In genomic region chr16:49673442-49673841, GRCh38 we compare ENCODE assay signal across 16 cellular contexts.
DNase-seq lines count a peak whose midpoint lies in the region; ATAC-seq, FAIRE-seq and TF ChIP-seq lines count a peak whose summit lies in the region.
"Had no signal": no experiment of that assay in that cellular context is flagged by ENCODE, and none has a peak within 500 bp of the region (broad histone marks: within the 10 kb centered on the region; RNA-seq: fewer than 3 reads in every experiment).

No MANE protein-coding gene starts in this region.

- H3K4ac ChIP-seq in trophoblast cell (ENCODE audit: low read depth, low read length), result no peak overlapping the region

- DNase-seq in HepG2 (ENCODE audit: low spot score), result no peak
- DNase-seq in right lobe of liver, result no peak
- DNase-seq in glutamatergic neuron, result no peak
- DNase-seq in trophoblast cell, result no peak
- DNase-seq in Karpas-422, result no peak
- DNase-seq in NCI-H1092 treated with DMSO at 0.1 percent for 48 hours (lab: John Stamatoyannopoulos, UW), result no peak
- DNase-seq: 8988T; Calu3; CD8-positive, alpha-beta T cell; DMS79 treated with DMSO at 0.1 percent for 48 hours; GF-D8; GOT3; H7; HFFc6 had no signal

- H3K27me3 ChIP-seq in HepG2 (ENCODE audit: control insufficient read depth in 1 of 2, insufficient read depth in 2 of 2, low read length in 2 of 2), result peaks cover 0 to 1% of the 10 kb centered on the region in 2 experiments; a peak in 3 of 5 replicates
- no peaks in the 10 kb centered on the region for H3K27me3 ChIP-seq in right lobe of liver
- no peaks in the 10 kb centered on the region for H3K27me3 ChIP-seq in trophoblast cell (ENCODE audit: insufficient read depth, low read length)
- H3K27me3 ChIP-seq in Karpas-422 (ENCODE audit: low read length), result no peaks in the 10 kb centered on the region
- H3K27me3 ChIP-seq: BLaER1 treated with 17β-estradiol and CSF1 and Interleukin-3, amounts not matched to agents 10 nM and 100 nM had no signal

- H3K18ac ChIP-seq in trophoblast cell (ENCODE audit: low read length), result no peak overlapping the region

- TF ChIP-seq POLR2A in HepG2 (IDR thresholded peaks at IDR 0.05; ENCODE audit: insufficient read depth in 1 of 2, low read depth in 2 of 2, low read length in 2 of 2) (no peak), right lobe of liver (IDR thresholded peaks at IDR 0.05) (no peak)

- no peak overlapping the region for H3K4me2 ChIP-seq in HepG2 (ENCODE audit: low read depth, low read length)
- no peak overlapping the region for H3K4me2 ChIP-seq in trophoblast cell (ENCODE audit: low read length)
- H3K4me2 ChIP-seq in Karpas-422 (ENCODE audit: low read depth, low read length, poor library complexity, severe bottlenecking), result no peak overlapping the region

- H2BK120ac ChIP-seq in trophoblast cell (ENCODE audit: insufficient read depth, low read length, poor library complexity), result no peak overlapping the region

- no peak overlapping the region for H4K8ac ChIP-seq in trophoblast cell (ENCODE audit: low read depth, low read length)

- no peak for TF ChIP-seq RAD21 in HepG2 (CRISPR knock-in tag; IDR thresholded peaks at IDR 0.05)

- no peaks in the 10 kb centered on the region for H3K36me3 Mint-ChIP-seq in glutamatergic neuron (ENCODE audit: unreplicated experiment)
- H3K36me3 Mint-ChIP-seq: CD8-positive, alpha-beta T cell had no signal

- no peak overlapping the region for H3K14ac ChIP-seq in trophoblast cell (ENCODE audit: low read length)

- H3K79me2 ChIP-seq in HepG2 (ENCODE audit: insufficient read depth, low read length) (no peaks in the 10 kb centered on the region), trophoblast cell (ENCODE audit: control insufficient read depth, insufficient read depth, low read length, poor library complexity) (no peaks in the 10 kb centered on the region), Karpas-422 (ENCODE audit: low read length) (no peaks in the 10 kb centered on the region)

- no peak overlapping the region for H3K9ac ChIP-seq in HepG2 (ENCODE audit: insufficient read depth, low read depth, low read length)
- peak overlapping the region; percentile 17 for H3K9ac ChIP-seq in trophoblast cell (ENCODE audit: low read length)
- no peak overlapping the region for H3K9ac ChIP-seq in Karpas-422 (ENCODE audit: low read length)
- H3K9ac ChIP-seq: BLaER1 treated with 17β-estradiol and CSF1 and Interleukin-3, amounts not matched to agents 10 nM and 100 nM had no signal

- H3K9me3 ChIP-seq in HepG2 (ENCODE audit: low read length) (no peaks in the 10 kb centered on the region), right lobe of liver (no peaks in the 10 kb centered on the region), trophoblast cell (ENCODE audit: insufficient read depth, low read depth, low read length) (no peaks in the 10 kb centered on the region), Karpas-422 (ENCODE audit: low read length) (no peaks in the 10 kb centered on the region)
- H3K9me3 ChIP-seq: BLaER1 treated with 17β-estradiol and CSF1 and Interleukin-3, amounts not matched to agents 10 nM and 100 nM had no signal

- H4K91ac ChIP-seq in trophoblast cell (ENCODE audit: low read depth, low read length), result no peak overlapping the region

- H4K20me1 ChIP-seq in HepG2 (ENCODE audit: insufficient read depth, low read length) (no peaks in the 10 kb centered on the region), Karpas-422 (ENCODE audit: insufficient read depth, low read depth, low read length) (0 out of 2 replicates have a peak, but pooled peaks cover 2% of the 10 kb centered on the region)

- no TSS peak for BruUV-seq in HepG2 (replicated peaks; lab: Mats Ljungman, UMichigan)

- H4K12ac ChIP-seq in trophoblast cell (ENCODE audit: low read depth, low read length), result no peak overlapping the region

- H3K4me1 ChIP-seq in HepG2 (ENCODE audit: insufficient read depth, low read length) (no peaks in the 10 kb centered on the region), right lobe of liver (no peaks in the 10 kb centered on the region), trophoblast cell (ENCODE audit: control insufficient read depth in 1 of 2, insufficient read depth in 2 of 2, low read length in 2 of 2) (peaks cover 0 to 2% of the 10 kb centered on the region in 2 experiments), Karpas-422 (ENCODE audit: low read length) (no peaks in the 10 kb centered on the region)

- CTCF ChIA-PET in HepG2 (lab: Yijun Ruan, JAX; ENCODE audit: low intra/inter-chr PET ratio, low total read pairs), result no interaction called here

- H3K27ac Mint-ChIP-seq in glutamatergic neuron (ENCODE audit: unreplicated experiment), result peak overlapping the region; percentile 97
- H3K27ac Mint-ChIP-seq: CD8-positive, alpha-beta T cell; HFFc6 had no signal

- peak overlapping the region; percentile 17 for H3K23ac ChIP-seq in trophoblast cell (ENCODE audit: low read length)

- TF ChIP-seq CTCF in HepG2 (CRISPR knock-in tag; IDR thresholded peaks at IDR 0.05) (no peak), right lobe of liver (IDR thresholded peaks at IDR 0.05) (no peak), glutamatergic neuron (IDR thresholded peaks at IDR 0.05; ENCODE audit: partially characterized antibody, unreplicated experiment) (no peak)

- no peaks in the 10 kb centered on the region for H3K9me2 ChIP-seq in Karpas-422 (replicated peaks; ENCODE audit: insufficient read depth, low read length)

- no peaks in the 10 kb centered on the region for H3K79me1 ChIP-seq in trophoblast cell (ENCODE audit: low read length)

- H3K4me1 Mint-ChIP-seq in glutamatergic neuron (ENCODE audit: low read depth, unreplicated experiment), result peaks cover 63% of the 10 kb centered on the region

- no peak for ATAC-seq in HepG2
- no peak for ATAC-seq in right lobe of liver
- ATAC-seq in HG03565 (IDR thresholded peaks at IDR 0.05; ENCODE audit: unreplicated experiment), result no peak
- ATAC-seq: CD8-positive, alpha-beta T cell had no signal

- H3K27ac ChIP-seq in HepG2 (ENCODE audit: extremely low read length, insufficient read depth, low read length) (no peak overlapping the region), right lobe of liver (no peak overlapping the region), trophoblast cell (ENCODE audit: low read depth, low read length) (no peak overlapping the region), Karpas-422 (ENCODE audit: low read length) (no peak overlapping the region)
- H3K27ac ChIP-seq: BLaER1 treated with 17β-estradiol and CSF1 and Interleukin-3, amounts not matched to agents 10 nM and 100 nM had no signal

- no peak overlapping the region for H2AFZ ChIP-seq in HepG2 (ENCODE audit: low read length)
- H2AFZ ChIP-seq in trophoblast cell (ENCODE audit: insufficient read depth, low read length, poor library complexity), result no peak overlapping the region
- H2AFZ ChIP-seq in Karpas-422 (ENCODE audit: low read length), result no peak overlapping the region

- H2BK12ac ChIP-seq in trophoblast cell (ENCODE audit: low read length), result no peak overlapping the region

- no peak overlapping the region for H2BK5ac ChIP-seq in trophoblast cell (ENCODE audit: low read depth, low read length, poor library complexity)

- POLR2A ChIA-PET in HepG2 (lab: Yijun Ruan, JAX), result no interaction called here

- no peak overlapping the region for H2AK5ac ChIP-seq in trophoblast cell (ENCODE audit: low read length)

- H3K9me3 Mint-ChIP-seq in glutamatergic neuron (ENCODE audit: unreplicated experiment), result peaks cover 16% of the 10 kb centered on the region
- H3K9me3 Mint-ChIP-seq: CD8-positive, alpha-beta T cell had no signal

- TF ChIP-seq EP300 in HepG2 (IDR thresholded peaks at IDR 0.05; ENCODE audit: low read depth in 2 of 2, low read length in 2 of 2) (no peak), HepG2 (CRISPR knock-in tag; IDR thresholded peaks at IDR 0.05; ENCODE audit: borderline replicate concordance) (no peak)

- 18% methylated on average over 5 of the region's 8 CpGs for WGBS in HepG2 (ENCODE audit: low lambda C conversion rate)
- WGBS in right lobe of liver (ENCODE audit: insufficient coverage, low coverage, low lambda C conversion rate, missing lambda C conversion rate), result 91% methylated on average over 4 of the region's 8 CpGs
- no CpG with 5 or more reads among the region's 8 CpGs for WGBS in trophoblast cell (ENCODE audit: extremely low coverage, insufficient coverage, insufficient read length)

- no peak overlapping the region for H3K4me3 Mint-ChIP-seq in glutamatergic neuron (ENCODE audit: unreplicated experiment)
- H3K4me3 Mint-ChIP-seq: CD8-positive, alpha-beta T cell; HFFc6 had no signal

- intact Hi-C loops in HepG2 (cut with micrococcal nuclease; ENCODE audit: unreplicated experiment), result no loop called here
- intact Hi-C loops in right lobe of liver (cut with DNase I), result no loop called here

- H3K36me3 ChIP-seq in HepG2 (replicated peaks in 1 of 2; ENCODE audit: control insufficient read depth in 1 of 2, insufficient read depth in 2 of 2, low read length in 2 of 2) (no peaks in the 10 kb centered on the region), right lobe of liver (no peaks in the 10 kb centered on the region), trophoblast cell (ENCODE audit: control insufficient read depth in 1 of 2, insufficient read depth in 2 of 2, low read length in 2 of 2) (peaks cover 0 to 2% of the 10 kb centered on the region in 2 experiments), Karpas-422 (ENCODE audit: insufficient read depth, low read length) (no peaks in the 10 kb centered on the region)
- H3K36me3 ChIP-seq: BLaER1 treated with 17β-estradiol and CSF1 and Interleukin-3, amounts not matched to agents 10 nM and 100 nM had no signal

- no peak overlapping the region for H3K4me3 ChIP-seq in HepG2 (replicated peaks in 1 of 3; ENCODE audit: insufficient read depth in 1 of 3, low read depth in 2 of 3, low read length in 3 of 3)
- no peak overlapping the region for H3K4me3 ChIP-seq in right lobe of liver
- no peak overlapping the region for H3K4me3 ChIP-seq in trophoblast cell (ENCODE audit: low read depth, low read length)
- no peak overlapping the region for H3K4me3 ChIP-seq in Karpas-422 (ENCODE audit: low read length)
- H3K4me3 ChIP-seq: BLaER1 treated with 17β-estradiol and CSF1 and Interleukin-3, amounts not matched to agents 10 nM and 100 nM had no signal

- FAIRE-seq in HepG2 (lab: Jason Lieb, UNC), result no peak

- in situ Hi-C loops in HepG2 (cut with HindIII; ENCODE audit: extremely low pct_ligation_motif_present, low pct_unique_long_range_greater_than_20kb), result no loop called here

- peaks cover 21% of the 10 kb centered on the region for H3K27me3 Mint-ChIP-seq in glutamatergic neuron (ENCODE audit: unreplicated experiment)

TF ChIP-seq in HepG2, 621 proteins besides CTCF, POLR2A, EP300 and RAD21 (continues in another document):
- TF ChIP-seq FOXO1 (CRISPR knock-in tag; IDR thresholded peaks at IDR 0.05), result no peak
